9 cellular contexts compared by ENCODE assay signal in the genomic region with DNA sequence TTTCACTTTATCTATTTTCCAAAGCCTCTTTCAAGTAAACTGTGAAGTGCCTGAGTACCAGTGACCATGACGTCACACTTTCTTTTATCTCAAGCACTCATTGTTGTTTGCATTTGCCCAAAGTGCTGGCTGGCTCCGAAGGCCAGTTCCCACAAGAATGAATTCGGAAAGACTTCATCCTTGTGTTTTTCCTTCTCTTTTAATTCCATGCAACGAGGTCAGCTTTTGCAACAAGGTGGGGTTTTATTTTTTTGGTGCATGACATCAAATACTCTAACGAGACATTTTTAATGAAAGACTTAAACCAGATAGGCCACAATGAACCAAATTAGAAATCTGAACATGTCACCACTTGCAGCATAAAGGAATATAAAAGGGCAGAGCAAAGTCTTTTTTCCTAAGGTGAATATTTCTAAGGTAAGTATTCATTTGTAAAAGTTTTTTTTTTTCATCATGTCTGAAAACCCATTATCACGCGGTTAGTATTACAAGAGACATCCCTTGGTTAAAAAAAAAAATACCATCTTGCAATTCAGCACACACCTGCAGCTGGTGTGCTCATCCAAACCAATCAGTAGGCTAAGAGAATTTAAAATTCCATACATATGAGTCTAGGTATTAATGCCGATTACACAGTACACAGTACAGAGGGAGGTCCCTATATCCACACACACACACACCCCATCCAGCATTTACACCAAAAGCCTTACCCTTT. TPM values are rescaled to one million over a fixed set of nuclear protein-coding genes. Genes with fewer than 3 reads are reported as not detected.
A peak's percentile ranks its signal among the peaks of the same experiment; 100 is the strongest.
DNase-seq lines count a peak whose midpoint lies in the region; ATAC-seq and TF ChIP-seq lines count a peak whose summit lies in the region.
"Had no signal": no experiment of that assay in that cellular context is flagged by ENCODE, and none has a peak within 500 bp of the region (broad histone marks: within the 10 kb centered on the region; RNA-seq: fewer than 3 reads in every experiment).

No MANE protein-coding gene starts in this region.

- intact Hi-C loops in CD14-positive monocyte (cut with micrococcal nuclease): loop anchor here (5.0 to 10.0 kb wide), 4 partner anchors 67 to 640 kb away; partner anchors contain the start of gene HJURP (in 1 of the 2)

- no peak overlapping the region for H3K27ac ChIP-seq in HL-60 (replicated peaks)
- H3K27ac ChIP-seq: neutrophil had no signal

- peaks cover 47% of the 10 kb centered on the region for H3K4me1 Mint-ChIP-seq in CD14-positive monocyte
- peaks cover 62% of the 10 kb centered on the region for H3K4me1 Mint-ChIP-seq in stimulated activated memory B cell treated with anti-CD40 and anti-IgM and Interleukin-4, amounts not matched to agents 10 μg/mL and 1 μg/mL and 100 μg/mL, for 72 hours

- peak overlapping the region in 2 of 7 donors; percentile 86 to 92 for H3K27ac Mint-ChIP-seq in CD14-positive monocyte
- H3K27ac Mint-ChIP-seq in stimulated activated memory B cell treated with anti-CD40 and anti-IgM and Interleukin-4, amounts not matched to agents 10 μg/mL and 1 μg/mL and 100 μg/mL, for 72 hours: peak overlapping the region; percentile 44

- no peaks in the 10 kb centered on the region for H3K27me3 ChIP-seq in HL-60 (ENCODE audit: insufficient read depth, poor library complexity, severe bottlenecking)

- peaks cover 31 to 41% (median 35%) of the 10 kb centered on the region in 3 donors for H3K27me3 Mint-ChIP-seq in CD14-positive monocyte (ENCODE audit: low read depth in 3 of 3)
- H3K27me3 Mint-ChIP-seq in stimulated activated memory B cell treated with anti-CD40 and anti-IgM and Interleukin-4, amounts not matched to agents 10 μg/mL and 1 μg/mL and 100 μg/mL, for 72 hours: no peaks in the 10 kb centered on the region

- H3K36me3 Mint-ChIP-seq in CD14-positive monocyte: peaks cover 5 to 23% of the 10 kb centered on the region in 2 donors
- H3K36me3 Mint-ChIP-seq in stimulated activated memory B cell treated with anti-CD40 and anti-IgM and Interleukin-4, amounts not matched to agents 10 μg/mL and 1 μg/mL and 100 μg/mL, for 72 hours: no peaks in the 10 kb centered on the region

- H3K9me3 Mint-ChIP-seq in CD14-positive monocyte: peaks cover 2 to 17% (median 7%) of the 10 kb centered on the region in 7 donors
- H3K9me3 Mint-ChIP-seq in stimulated activated memory B cell treated with anti-CD40 and anti-IgM and Interleukin-4, amounts not matched to agents 10 μg/mL and 1 μg/mL and 100 μg/mL, for 72 hours: no peaks in the 10 kb centered on the region

- DNase-seq in CD14-positive monocyte (ENCODE audit: low spot score): no peak
- DNase-seq in HL-60 (ENCODE audit: low read depth in 1 of 2, low spot score in 1 of 2): no peak
- DNase-seq in glomerular visceral epithelial cell (ENCODE audit: extremely low spot score): peak; percentile 63

- H3K4me3 Mint-ChIP-seq in CD14-positive monocyte: peak overlapping the region; percentile 99
- peak overlapping the region; percentile 87 for H3K4me3 Mint-ChIP-seq in stimulated activated memory B cell treated with anti-CD40 and anti-IgM and Interleukin-4, amounts not matched to agents 10 μg/mL and 1 μg/mL and 100 μg/mL, for 72 hours

- ATAC-seq in stimulated activated memory B cell treated with anti-CD40 and anti-IgM and Interleukin-4, amounts not matched to agents 10 μg/mL and 1 μg/mL and 100 μg/mL, for 72 hours: no peak
- no peak for ATAC-seq in HG03045 (IDR thresholded peaks at IDR 0.05; ENCODE audit: unreplicated experiment)
- ATAC-seq in HG03280 (IDR thresholded peaks at IDR 0.05; ENCODE audit: unreplicated experiment): no peak
- no peak for ATAC-seq in GM18517 (IDR thresholded peaks at IDR 0.05; ENCODE audit: unreplicated experiment)

- TF ChIP-seq CTCF in CD14-positive monocyte (IDR thresholded peaks at IDR 0.05) (no peak), HL-60 (IDR thresholded peaks at IDR 0.05; ENCODE audit: insufficient read depth, low read length) (no peak), WI38 (IDR thresholded peaks at IDR 0.05; ENCODE audit: low read depth, low read length) (no peak)

- H3K4me3 ChIP-seq in HL-60 (replicated peaks; ENCODE audit: insufficient read depth, low read length): peak overlapping the region; percentile 62
- H3K4me3 ChIP-seq in WI38 (ENCODE audit: low read depth, low read length): peak overlapping the region; percentile 87

RNA-seq across cellular contexts. Expression of gene ARL4C, which starts 2.4 kb away (rescaled TPM):
- polyA plus RNA-seq in CD14-positive monocyte: 1 to 10 TPM; 4.0 to 6.4 TPM
